In genomic region chr1:116737020-116737854, GRCh38 we compare ENCODE assay signal across 8 cellular contexts. TPM values are rescaled to one million over a fixed set of nuclear protein-coding genes. Genes with fewer than 3 reads are reported as not detected.
DNase-seq lines count a peak whose midpoint lies in the region; ATAC-seq and TF ChIP-seq lines count a peak whose summit lies in the region.

No MANE protein-coding gene starts in this region.

- H3K27ac Mint-ChIP-seq in CD8-positive, alpha-beta T cell = peak overlapping the region; percentile 96
- H3K27ac Mint-ChIP-seq in progenitor cell of endocrine pancreas = no peak overlapping the region

- peak; percentile 87 for TF ChIP-seq CTCF in CD8-positive, alpha-beta T cell (IDR thresholded peaks at IDR 0.05)
- peak; percentile 86 for TF ChIP-seq CTCF in RWPE1 (conservative IDR thresholded peaks at IDR 0.05; ENCODE audit: low read depth)
- peak; percentile 88 for TF ChIP-seq CTCF in progenitor cell of endocrine pancreas (IDR thresholded peaks at IDR 0.05; ENCODE audit: unreplicated experiment)
- TF ChIP-seq CTCF in vagina (IDR thresholded peaks at IDR 0.05) = peak; percentile 58 to 71 (median 66)

- H3K27me3 Mint-ChIP-seq in CD8-positive, alpha-beta T cell (ENCODE audit: low read depth) = no peaks in the 10 kb centered on the region
- H3K27me3 Mint-ChIP-seq in progenitor cell of endocrine pancreas = peaks cover 6% of the 10 kb centered on the region

- CTCF ChIA-PET in CD8-positive, alpha-beta T cell (lab: Charles Lee) = interaction anchor here (0.6 to 13.8 kb wide), 56 partner anchors 11 to 392 kb away, joined by 3 to 203 read pairs (median 5); partner anchors contain the start of genes CD2 and TTF2
- CTCF ChIA-PET in RWPE1 (lab: Yijun Ruan, JAX) = interaction anchor here (0.6 to 1.6 kb wide), 23 partner anchors 8 to 373 kb away, joined by 3 to 7 read pairs (median 4); partner anchors contain the start of gene CD2

- H3K36me3 Mint-ChIP-seq in CD8-positive, alpha-beta T cell = no peaks in the 10 kb centered on the region
- no peaks in the 10 kb centered on the region for H3K36me3 Mint-ChIP-seq in progenitor cell of endocrine pancreas (ENCODE audit: insufficient read depth)

- POLR2A ChIA-PET in CD8-positive, alpha-beta T cell (lab: Charles Lee) = interaction anchor here (0.6 to 5.3 kb wide), 13 partner anchors 12 to 323 kb away, joined by 3 to 130 read pairs (median 7); partner anchors contain the start of genes CD2 and TTF2
- POLR2A ChIA-PET in RWPE1 (lab: Yijun Ruan, JAX; ENCODE audit: low non-redundant PET) = interaction anchor here (0.5 kb wide), 1 partner anchor 69 kb away, joined by 3 read pairs; the partner anchor contains the start of gene IGSF3

- H3K4me1 Mint-ChIP-seq in CD8-positive, alpha-beta T cell (ENCODE audit: low read depth) = peaks cover 44% of the 10 kb centered on the region
- no peaks in the 10 kb centered on the region for H3K4me1 Mint-ChIP-seq in progenitor cell of endocrine pancreas (ENCODE audit: low read depth)

- no peaks in the 10 kb centered on the region for H3K36me3 ChIP-seq in CD8-positive, alpha-beta T cell (ENCODE audit: insufficient read depth, low read length)
- H3K36me3 ChIP-seq in vagina = no peaks in the 10 kb centered on the region

- no peaks in the 10 kb centered on the region for H3K9me3 Mint-ChIP-seq in CD8-positive, alpha-beta T cell
- H3K9me3 Mint-ChIP-seq in progenitor cell of endocrine pancreas (ENCODE audit: low read depth) = no peaks in the 10 kb centered on the region

- H3K4me3 Mint-ChIP-seq in CD8-positive, alpha-beta T cell = peak overlapping the region; percentile 67
- no peak overlapping the region for H3K4me3 Mint-ChIP-seq in progenitor cell of endocrine pancreas (ENCODE audit: low read depth)

- intact Hi-C loops in CD8-positive, alpha-beta T cell (cut with DNase I, micrococcal nuclease) = loop anchor here (1.0 to 10.0 kb wide), 12 partner anchors 32 to 868 kb away; partner anchors contain the start of genes CD58 (in 1 of the 2), MAN1A2 (in 1 of the 2) and TENT5C (in 1 of the 2)
- intact Hi-C loops in vagina (cut with DNase I) = no loop called here

- TF ChIP-seq POLR2A in vagina (IDR thresholded peaks at IDR 0.05) = no peak

- H3K4me3 ChIP-seq in CD8-positive, alpha-beta T cell (ENCODE audit: low read depth, low read length) = peak overlapping the region; percentile 23
- no peak overlapping the region for H3K4me3 ChIP-seq in vagina

- H3K27me3 ChIP-seq in CD8-positive, alpha-beta T cell (ENCODE audit: insufficient read depth, low read length) = no peaks in the 10 kb centered on the region
- no peaks in the 10 kb centered on the region for H3K27me3 ChIP-seq in vagina

- peaks cover 30% of the 10 kb centered on the region for H3K4me1 ChIP-seq in CD8-positive, alpha-beta T cell (ENCODE audit: insufficient read depth, low read length)
- H3K4me1 ChIP-seq in vagina = no peaks in the 10 kb centered on the region

- ATAC-seq in CD8-positive, alpha-beta T cell = peak; percentile 60
- peak; percentile 48 for ATAC-seq in GM19452 (IDR thresholded peaks at IDR 0.05; ENCODE audit: unreplicated experiment)

- peak overlapping the region; percentile 59 for H3K27ac ChIP-seq in CD8-positive, alpha-beta T cell (ENCODE audit: low read depth, low read length)
- H3K27ac ChIP-seq in RWPE1 = no peak overlapping the region
- H3K27ac ChIP-seq in vagina = peak overlapping the region; percentile 16

- peak; percentile 60 to 86 (median 72) for DNase-seq in CD8-positive, alpha-beta T cell
- DNase-seq in KG1 (lab: John Stamatoyannopoulos, UW) (peak; percentile 45), RWPE1 (ENCODE audit: low spot score) (peak; percentile 73), germinal center (ENCODE audit: low spot score) (peak; percentile 73), progenitor cell of endocrine pancreas (ENCODE audit: low spot score, unreplicated experiment) (peak; percentile 26), vagina (ENCODE audit: extremely low spot score in 2 of 2) (no peak)
- DNase-seq in activated gamma-delta T cell treated with anti-CD3 and anti-CD28 coated beads, Interleukin-2, amount 50 U/mL, for 16 hours (ENCODE audit: low read depth) = peak; percentile 55

- H3K9me3 ChIP-seq in CD8-positive, alpha-beta T cell (ENCODE audit: low read length) = no peaks in the 10 kb centered on the region
- H3K9me3 ChIP-seq in vagina = no peaks in the 10 kb centered on the region

RNA-seq across cellular contexts. Expression of gene CD2, which starts 17.0 kb away (rescaled TPM):
- total RNA-seq in CD8-positive, alpha-beta T cell = 100 to 1,000 TPM in 1 of 2 experiments, 10 to 100 TPM in 1; 97.8 to 102 TPM
- total RNA-seq in progenitor cell of endocrine pancreas (not detected in 2 replicates), vagina (8.3 TPM)

Comparison
In these comparisons a context has a peak if more than half of its experiments do, and no peak if none do; other contexts are left out.
1. DNase-seq: peak in CD8-positive, alpha-beta T cell (7 of 7), KG1 (single experiment), RWPE1 (single experiment), activated gamma-delta T cell treated with anti-CD3 and anti-CD28 coated beads, Interleukin-2, amount 50 U/mL, for 16 hours (single experiment), germinal center (single experiment) and progenitor cell of endocrine pancreas (single experiment); none in vagina (0 of 2).
2. RNA of gene CD2, which starts 17.0 kb away (total RNA-seq): 97.8 to 102 TPM in CD8-positive, alpha-beta T cell; 8.3 TPM in vagina (single experiment) and not detected in progenitor cell of endocrine pancreas; every median in the first group is over 10 times any median in the second.
3. Peak in every context shown above with its lines, with median percentiles within 50 percentile points of each other: CTCF ChIP-seq.